11 cellular contexts compared by ENCODE assay signal in genomic region chr6:105786890-105787655, GRCh38.
DNase-seq lines count a peak whose midpoint lies in the region; ATAC-seq and TF ChIP-seq lines count a peak whose summit lies in the region.
"Had no signal": no experiment of that assay in that cellular context is flagged by ENCODE, and none has a peak within 500 bp of the region (broad histone marks: within the 10 kb centered on the region; RNA-seq: fewer than 3 reads in every experiment).

No MANE protein-coding gene starts in this region.

- H3K4me1 Mint-ChIP-seq in stimulated activated effector memory CD8-positive, alpha-beta T cell treated with anti-CD3 and anti-CD28 coated beads, Interleukin-12 subunit alpha, Interleukin-12 subunit beta, amount 100 ng/mL, for 72 hours = peaks cover 43% of the 10 kb centered on the region

- no peaks in the 10 kb centered on the region for H3K9me3 Mint-ChIP-seq in stimulated activated effector memory CD8-positive, alpha-beta T cell treated with anti-CD3 and anti-CD28 coated beads, Interleukin-12 subunit alpha, Interleukin-12 subunit beta, amount 100 ng/mL, for 72 hours

- no peak overlapping the region for H3K27ac ChIP-seq in RWPE1
- H3K27ac ChIP-seq: testis had no signal

- CTCF ChIA-PET in RWPE1 (lab: Yijun Ruan, JAX) = no interaction called here

- DNase-seq in activated CD4-positive, alpha-beta T cell treated with anti-CD3 and anti-CD28 coated beads for 48 hours = peak; percentile 28
- no peak for DNase-seq in activated CD4-positive, alpha-beta T cell treated with anti-CD3 and anti-CD28 coated beads, Interleukin-2, amount 50 U/mL, for 1 hour
- DNase-seq in stimulated activated effector memory CD8-positive, alpha-beta T cell treated with anti-CD3 and anti-CD28 coated beads, Interleukin-12 subunit alpha, Interleukin-12 subunit beta, amount 100 ng/mL, for 72 hours (ENCODE audit: low spot score in 2 of 2) = peak in 1 of 2 donors; percentile 75
- DNase-seq in NCI-H2029 treated with DMSO at 0.1 percent for 48 hours (lab: John Stamatoyannopoulos, UW) (no peak), GM03348 (ENCODE audit: low spot score) (no peak), RWPE1 (ENCODE audit: low spot score) (no peak)
- DNase-seq: erythroblast, small intestine, testis had no signal

- H3K4me3 Mint-ChIP-seq in stimulated activated effector memory CD8-positive, alpha-beta T cell treated with anti-CD3 and anti-CD28 coated beads, Interleukin-12 subunit alpha, Interleukin-12 subunit beta, amount 100 ng/mL, for 72 hours = no peak overlapping the region

- ATAC-seq in GM21723 (IDR thresholded peaks at IDR 0.05; ENCODE audit: unreplicated experiment) = peak; percentile 58
- peak; percentile 67 for ATAC-seq in HG03520 (IDR thresholded peaks at IDR 0.05; ENCODE audit: unreplicated experiment)
- ATAC-seq in stimulated activated effector memory CD8-positive, alpha-beta T cell treated with anti-CD3 and anti-CD28 coated beads, Interleukin-12 subunit alpha, Interleukin-12 subunit beta, amount 100 ng/mL, for 72 hours = peak; percentile 90

- H3K36me3 Mint-ChIP-seq in stimulated activated effector memory CD8-positive, alpha-beta T cell treated with anti-CD3 and anti-CD28 coated beads, Interleukin-12 subunit alpha, Interleukin-12 subunit beta, amount 100 ng/mL, for 72 hours = no peaks in the 10 kb centered on the region

- H3K27ac Mint-ChIP-seq in stimulated activated effector memory CD8-positive, alpha-beta T cell treated with anti-CD3 and anti-CD28 coated beads, Interleukin-12 subunit alpha, Interleukin-12 subunit beta, amount 100 ng/mL, for 72 hours = peak overlapping the region; percentile 67

- POLR2A ChIA-PET in RWPE1 (lab: Yijun Ruan, JAX; ENCODE audit: low non-redundant PET) = no interaction called here

- no peak for TF ChIP-seq CTCF in RWPE1 (conservative IDR thresholded peaks at IDR 0.05; ENCODE audit: low read depth)
